Comparison of ENCODE assay signal across 8 cellular contexts in genomic region chr4:179823342-179823741, GRCh38.
"Had no signal": no experiment of that assay in that cellular context is flagged by ENCODE, and none has a peak within 500 bp of the region (broad histone marks: within the 10 kb centered on the region; RNA-seq: fewer than 3 reads in every experiment).

No MANE protein-coding gene starts in this region.

- H3K4me2 ChIP-seq: KMS-11 had no signal

- H3K4me1 Mint-ChIP-seq: IgD-negative memory B cell had no signal

- H3K9ac ChIP-seq: KMS-11 had no signal

- H3K36me3 Mint-ChIP-seq: IgD-negative memory B cell had no signal

- H3K27ac ChIP-seq: HL-60, KMS-11 had no signal

- H3K27me3 Mint-ChIP-seq: IgD-negative memory B cell had no signal

- FAIRE-seq: HepG2, HTR-8/SVneo had no signal

- DNase-seq: IMR-90, KBM-7, KG1 had no signal

- H3K27ac Mint-ChIP-seq: IgD-negative memory B cell had no signal

- H3K4me3 Mint-ChIP-seq: IgD-negative memory B cell had no signal

- ATAC-seq: HepG2 had no signal
